Comparison of ENCODE assay signal across 8 cellular contexts in genomic region chr20:266213-266603, GRCh38. TPM values are rescaled to one million over a fixed set of nuclear protein-coding genes. Genes with fewer than 3 reads are reported as not detected.
DNase-seq lines count a peak whose midpoint lies in the region; ATAC-seq and TF ChIP-seq lines count a peak whose summit lies in the region.

No MANE protein-coding gene starts in this region.

- H3K27ac ChIP-seq in DOHH2 (ENCODE audit: low read depth, low read length) (no peak overlapping the region), Panc1 (ENCODE audit: low read length) (peak overlapping the region; percentile 71), ovary (no peak overlapping the region)
- no peak overlapping the region for H3K27ac ChIP-seq in effector memory CD4-positive, alpha-beta T cell (ENCODE audit: insufficient read depth, low read length, poor library complexity, severe bottlenecking)

- no peak for TF ChIP-seq POLR2A in ovary (IDR thresholded peaks at IDR 0.05)

- POLR2A ChIA-PET in Panc1 (lab: Charles Lee): no interaction called here

- intact Hi-C loops in Panc1 (cut with micrococcal nuclease; ENCODE audit: unreplicated experiment): no loop called here
- intact Hi-C loops in ovary (cut with DNase I): loop anchor here in 1 of 4 donors (10.0 kb wide), 1 partner anchor 69 kb away; no protein-coding TSS in a partner anchor

- no peaks in the 10 kb centered on the region for H3K36me3 ChIP-seq in DOHH2 (ENCODE audit: control insufficient read depth, low read length)
- no peaks in the 10 kb centered on the region for H3K36me3 ChIP-seq in Panc1 (ENCODE audit: control insufficient read depth, insufficient read depth, low read length)
- no peaks in the 10 kb centered on the region for H3K36me3 ChIP-seq in effector memory CD4-positive, alpha-beta T cell (ENCODE audit: control insufficient read depth, insufficient read depth, low read length)
- no peaks in the 10 kb centered on the region for H3K36me3 ChIP-seq in ovary

- 51 to 60% (median 58%) methylated on average over 8 of the region's 8 CpGs for WGBS in ovary, 3 donors

- H3K27me3 ChIP-seq in DOHH2 (ENCODE audit: control insufficient read depth, low read length): peaks cover 9% of the 10 kb centered on the region
- no peaks in the 10 kb centered on the region for H3K27me3 ChIP-seq in Panc1 (ENCODE audit: control insufficient read depth, insufficient read depth, low read length)
- no peaks in the 10 kb centered on the region for H3K27me3 ChIP-seq in effector memory CD4-positive, alpha-beta T cell (replicated peaks; ENCODE audit: control insufficient read depth, insufficient read depth, low read length, poor library complexity, severe bottlenecking)
- H3K27me3 ChIP-seq in ovary: no peaks in the 10 kb centered on the region

- in situ Hi-C loops in Panc1 (cut with HindIII; ENCODE audit: low pct_unique_long_range_greater_than_20kb, low sequenced_read_pairs): no loop called here
- in situ Hi-C loops in KBM-7 (cut with MboI; ENCODE audit: low pct_unique_long_range_greater_than_20kb, low sequenced_read_pairs): no loop called here

- DNase-seq in Panc1 (ENCODE audit: low read depth, low spot score) (no peak), osteocyte (ENCODE audit: extremely low spot score, unreplicated experiment) (peak; percentile 57), ovary (no peak), KBM-7 (no peak), DMS153 (lab: John Stamatoyannopoulos, UW) (no peak)
- DNase-seq in effector memory CD4-positive, alpha-beta T cell: no peak

- ATAC-seq in Panc1 (no peak), GM18868 (IDR thresholded peaks at IDR 0.05; ENCODE audit: unreplicated experiment) (no peak)

- BruUV-seq in Panc1 (replicated peaks; lab: Mats Ljungman, UMichigan): no TSS peak

- H3K9me3 Mint-ChIP-seq in osteocyte (ENCODE audit: unreplicated experiment): no peaks in the 10 kb centered on the region

- peak overlapping the region; percentile 83 for H3K4me2 ChIP-seq in DOHH2 (ENCODE audit: low read length)

- H3K9me3 ChIP-seq in DOHH2 (ENCODE audit: control insufficient read depth, insufficient read depth, low read length) (no peaks in the 10 kb centered on the region), Panc1 (ENCODE audit: control insufficient read depth, insufficient read depth, low read depth, low read length) (no peaks in the 10 kb centered on the region), ovary (no peaks in the 10 kb centered on the region)
- no peaks in the 10 kb centered on the region for H3K9me3 ChIP-seq in effector memory CD4-positive, alpha-beta T cell (ENCODE audit: control insufficient read depth, low read length)

- TF ChIP-seq CTCF in DOHH2 (IDR thresholded peaks at IDR 0.05; ENCODE audit: low read depth, low read length, poor library complexity, severe bottlenecking) (no peak), Panc1 (IDR thresholded peaks at IDR 0.05) (no peak), osteocyte (IDR thresholded peaks at IDR 0.05) (no peak), ovary (IDR thresholded peaks at IDR 0.05) (no peak)

- peak overlapping the region; percentile 79 for H3K4me3 Mint-ChIP-seq in osteocyte (ENCODE audit: unreplicated experiment)

- H3K4me1 Mint-ChIP-seq in osteocyte (ENCODE audit: unreplicated experiment): peaks cover 10% of the 10 kb centered on the region

- H3K27ac Mint-ChIP-seq in osteocyte (ENCODE audit: unreplicated experiment): no peak overlapping the region

- H3K27me3 Mint-ChIP-seq in osteocyte (ENCODE audit: unreplicated experiment): peaks cover 25% of the 10 kb centered on the region

- H4K20me1 ChIP-seq in DOHH2 (ENCODE audit: control insufficient read depth, insufficient read depth, low read depth, low read length): no peaks in the 10 kb centered on the region

- H3K4me1 ChIP-seq in DOHH2 (ENCODE audit: control insufficient read depth, low read length): peaks cover 9% of the 10 kb centered on the region
- no peaks in the 10 kb centered on the region for H3K4me1 ChIP-seq in Panc1 (ENCODE audit: control insufficient read depth, insufficient read depth, low read length)
- H3K4me1 ChIP-seq in effector memory CD4-positive, alpha-beta T cell (ENCODE audit: control insufficient read depth, insufficient read depth, low read length, poor library complexity, severe bottlenecking): peaks cover 8% of the 10 kb centered on the region
- H3K4me1 ChIP-seq in ovary (ENCODE audit: insufficient read depth): no peaks in the 10 kb centered on the region

- no peaks in the 10 kb centered on the region for H3K79me2 ChIP-seq in DOHH2 (ENCODE audit: control insufficient read depth, low read length)

- no peaks in the 10 kb centered on the region for H3K9me2 ChIP-seq in DOHH2 (replicated peaks; ENCODE audit: control insufficient read depth, low read length)

- CTCF ChIA-PET in Panc1 (lab: Charles Lee): interaction anchor here (1.2 kb wide), 1 partner anchor 64 kb away, joined by 4 read pairs; no protein-coding TSS in a partner anchor

- H3K4me3 ChIP-seq in DOHH2 (ENCODE audit: low read length): peak overlapping the region; percentile 73
- peak overlapping the region in 1 of 2 experiments; percentile 59; a peak in 1 of 4 replicates for H3K4me3 ChIP-seq in Panc1 (ENCODE audit: low read depth in 2 of 2, low read length in 2 of 2)
- H3K4me3 ChIP-seq in effector memory CD4-positive, alpha-beta T cell (ENCODE audit: insufficient read depth, low read depth, low read length, poor library complexity, severe bottlenecking): peak overlapping the region; percentile 57
- no peak overlapping the region for H3K4me3 ChIP-seq in ovary

- no peaks in the 10 kb centered on the region for H3F3A ChIP-seq in DOHH2 (ENCODE audit: control insufficient read depth, insufficient read depth)

- no peak for TF ChIP-seq EP300 in ovary (IDR thresholded peaks at IDR 0.05)

- H3K36me3 Mint-ChIP-seq in osteocyte (ENCODE audit: unreplicated experiment): no peaks in the 10 kb centered on the region

RNA-seq across cellular contexts. Expression of gene DEFB132, which starts 8.7 kb away (rescaled TPM):
- total RNA-seq in Panc1 (2021; ENCODE audit: unreplicated experiment): 0.10 TPM
- polyA plus RNA-seq in Panc1 (2012; ENCODE audit: insufficient read length): 0.10 TPM
- total RNA-seq in osteocyte: not detected in 2 replicates
- total RNA-seq in ovary: not detected
- polyA plus RNA-seq in ovary: not detected

RNA-seq across cellular contexts. Expression of gene C20orf96, which starts 24.3 kb away (rescaled TPM):
- total RNA-seq in Panc1 (2021; ENCODE audit: unreplicated experiment) (20.5 TPM), osteocyte (17.6 and 19.9 TPM in 2 replicates), ovary (10 to 100 TPM in 6 of 7 donors, 1 to 10 TPM in 1; 6.6 to 17.5 (median 11.7) TPM)
- polyA plus RNA-seq in Panc1 (2012; ENCODE audit: insufficient read length): 22.6 TPM
- 10 to 100 TPM; 11.7 to 14.7 TPM for polyA plus RNA-seq in ovary

RNA-seq across cellular contexts. Expression of gene ZCCHC3, which starts 31.2 kb away (rescaled TPM):
- total RNA-seq in Panc1 (2021; ENCODE audit: unreplicated experiment): 18.9 TPM
- 17.6 TPM for polyA plus RNA-seq in Panc1 (2012; ENCODE audit: insufficient read length)
- total RNA-seq in osteocyte: 22.4 and 22.7 TPM in 2 replicates
- total RNA-seq in ovary: 10 to 100 TPM; 13.6 to 28.1 (median 23.1) TPM
- polyA plus RNA-seq in ovary: 10 to 100 TPM; 16.8 to 23.2 TPM

RNA-seq across cellular contexts. Expression of gene DEFB129, which starts 39.1 kb away (rescaled TPM):
- total RNA-seq in Panc1 (2021; ENCODE audit: unreplicated experiment): not detected
- not detected for polyA plus RNA-seq in Panc1 (2012; ENCODE audit: insufficient read length)
- not detected in 2 replicates for total RNA-seq in osteocyte
- not detected for total RNA-seq in ovary
- polyA plus RNA-seq in ovary: not detected

RNA-seq across cellular contexts. Expression of gene SOX12, which starts 59.1 kb away (rescaled TPM):
- total RNA-seq in Panc1 (2021; ENCODE audit: unreplicated experiment) (48.6 TPM), osteocyte (30.8 and 31.7 TPM in 2 replicates), ovary (10 to 100 TPM in 5 of 7 donors, 1 to 10 TPM in 2; 4.8 to 34.1 (median 25.7) TPM)
- 52.3 TPM for polyA plus RNA-seq in Panc1 (2012; ENCODE audit: insufficient read length)
- 1 to 10 TPM; 4.1 to 8.7 TPM for polyA plus RNA-seq in ovary
